3 cellular contexts compared by ENCODE assay signal in the genomic region with DNA sequence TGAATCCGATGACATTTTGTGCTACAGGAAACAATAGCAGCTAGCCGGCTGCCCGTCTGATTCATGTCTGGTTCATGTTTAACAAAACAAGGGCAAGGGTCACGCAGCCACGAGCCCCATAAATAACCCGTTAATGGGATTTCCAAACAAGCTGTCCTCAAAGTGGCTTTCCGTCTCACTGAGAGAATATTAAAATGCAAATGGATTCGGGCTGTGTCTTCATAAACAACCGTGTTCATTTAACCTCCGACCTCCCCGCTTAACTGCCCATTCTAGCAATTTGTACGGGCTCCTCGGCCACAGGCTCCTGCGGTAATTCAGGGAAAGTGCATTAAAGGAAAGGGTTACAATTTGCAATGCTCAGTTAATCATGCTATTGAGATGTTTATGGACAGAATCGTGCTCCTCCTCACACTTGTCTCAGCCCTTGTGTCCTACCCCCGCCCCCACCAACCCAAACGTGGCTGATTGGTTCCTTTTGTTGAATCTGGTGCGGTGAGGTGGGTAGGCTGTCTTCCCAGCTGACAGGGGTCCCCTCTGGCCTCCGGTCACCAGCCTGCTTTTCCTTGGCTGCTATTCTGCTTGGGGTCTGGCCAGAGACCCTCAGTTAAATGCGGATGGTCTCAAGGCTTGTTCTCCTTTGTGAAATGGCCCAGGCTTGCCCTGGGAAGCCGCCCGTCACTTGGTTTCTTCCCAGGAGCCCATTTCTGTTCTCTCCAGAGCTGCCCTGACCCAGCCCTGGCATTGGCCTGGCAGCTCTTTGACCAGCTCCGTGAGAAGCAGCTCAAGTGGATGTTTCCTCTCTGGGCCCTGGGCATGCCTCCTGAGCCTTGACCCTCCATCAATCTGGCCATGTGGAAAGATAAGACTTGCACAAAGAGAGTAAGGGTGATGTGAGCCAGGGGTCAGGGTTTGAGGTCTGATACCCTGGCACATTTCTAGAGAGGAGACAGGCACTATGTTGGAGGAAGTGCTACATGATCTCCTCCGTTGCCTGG.
TF ChIP-seq lines count a peak whose summit lies in the region.

No MANE protein-coding gene starts in this region.

TF ChIP-seq in A549, 52 proteins besides CTCF, POLR2A, EP300 and RAD21:
- no peak for TF ChIP-seq HOXB5 (CRISPR knock-in tag; IDR thresholded peaks at IDR 0.05)
- TF ChIP-seq HDAC2 (IDR thresholded peaks at IDR 0.05), result no peak
- TF ChIP-seq EHF (CRISPR knock-in tag; IDR thresholded peaks at IDR 0.05), result no peak
- TF ChIP-seq KDM1A (IDR thresholded peaks at IDR 0.05; ENCODE audit: low read depth), result no peak
- TF ChIP-seq ZFP36 (IDR thresholded peaks at IDR 0.05; ENCODE audit: borderline replicate concordance, partially characterized antibody), result no peak

TF ChIP-seq in GM12878, 131 proteins besides CTCF, POLR2A, EP300 and RAD21:
- TF ChIP-seq ZNF384 (IDR thresholded peaks at IDR 0.05; ENCODE audit: borderline replicate concordance, low read depth, low read length) (no peak), MTA2 (IDR thresholded peaks at IDR 0.05; ENCODE audit: low read depth) (peak; percentile 17; the same call in 1 of the 2 replicates), NR2F1 (conservative IDR thresholded peaks at IDR 0.05) (peak; percentile 95), SMAD1 (IDR thresholded peaks at IDR 0.05; ENCODE audit: low read depth, partially characterized antibody) (no peak), NR2C1 (IDR thresholded peaks at IDR 0.05) (peak; percentile 82)
- TF ChIP-seq, protein P1, sequence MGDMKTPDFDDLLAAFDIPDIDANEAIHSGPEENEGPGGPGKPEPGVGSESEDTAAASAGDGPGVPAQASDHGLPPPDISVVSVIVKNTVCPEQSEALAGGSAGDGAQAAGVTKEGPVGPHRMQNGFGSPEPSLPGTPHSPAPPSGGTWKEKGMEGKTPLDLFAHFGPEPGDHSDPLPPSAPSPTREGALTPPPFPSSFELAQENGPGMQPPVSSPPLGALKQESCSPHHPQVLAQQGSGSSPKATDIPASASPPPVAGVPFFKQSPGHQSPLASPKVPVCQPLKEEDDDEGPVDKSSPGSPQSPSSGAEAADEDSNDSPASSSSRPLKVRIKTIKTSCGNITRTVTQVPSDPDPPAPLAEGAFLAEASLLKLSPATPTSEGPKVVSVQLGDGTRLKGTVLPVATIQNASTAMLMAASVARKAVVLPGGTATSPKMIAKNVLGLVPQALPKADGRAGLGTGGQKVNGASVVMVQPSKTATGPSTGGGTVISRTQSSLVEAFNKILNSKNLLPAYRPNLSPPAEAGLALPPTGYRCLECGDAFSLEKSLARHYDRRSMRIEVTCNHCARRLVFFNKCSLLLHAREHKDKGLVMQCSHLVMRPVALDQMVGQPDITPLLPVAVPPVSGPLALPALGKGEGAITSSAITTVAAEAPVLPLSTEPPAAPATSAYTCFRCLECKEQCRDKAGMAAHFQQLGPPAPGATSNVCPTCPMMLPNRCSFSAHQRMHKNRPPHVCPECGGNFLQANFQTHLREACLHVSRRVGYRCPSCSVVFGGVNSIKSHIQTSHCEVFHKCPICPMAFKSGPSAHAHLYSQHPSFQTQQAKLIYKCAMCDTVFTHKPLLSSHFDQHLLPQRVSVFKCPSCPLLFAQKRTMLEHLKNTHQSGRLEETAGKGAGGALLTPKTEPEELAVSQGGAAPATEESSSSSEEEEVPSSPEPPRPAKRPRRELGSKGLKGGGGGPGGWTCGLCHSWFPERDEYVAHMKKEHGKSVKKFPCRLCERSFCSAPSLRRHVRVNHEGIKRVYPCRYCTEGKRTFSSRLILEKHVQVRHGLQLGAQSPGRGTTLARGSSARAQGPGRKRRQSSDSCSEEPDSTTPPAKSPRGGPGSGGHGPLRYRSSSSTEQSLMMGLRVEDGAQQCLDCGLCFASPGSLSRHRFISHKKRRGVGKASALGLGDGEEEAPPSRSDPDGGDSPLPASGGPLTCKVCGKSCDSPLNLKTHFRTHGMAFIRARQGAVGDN (IDR thresholded peaks at IDR 0.05), result peak; percentile 85

TF ChIP-seq in HepG2, 621 proteins besides CTCF, POLR2A, EP300 and RAD21 (continues in another document):
- TF ChIP-seq ZNF878 (CRISPR knock-in tag; IDR thresholded peaks at IDR 0.05), result no peak
- no peak for TF ChIP-seq WIZ (CRISPR knock-in tag; IDR thresholded peaks at IDR 0.05)
- TF ChIP-seq, protein P2, sequence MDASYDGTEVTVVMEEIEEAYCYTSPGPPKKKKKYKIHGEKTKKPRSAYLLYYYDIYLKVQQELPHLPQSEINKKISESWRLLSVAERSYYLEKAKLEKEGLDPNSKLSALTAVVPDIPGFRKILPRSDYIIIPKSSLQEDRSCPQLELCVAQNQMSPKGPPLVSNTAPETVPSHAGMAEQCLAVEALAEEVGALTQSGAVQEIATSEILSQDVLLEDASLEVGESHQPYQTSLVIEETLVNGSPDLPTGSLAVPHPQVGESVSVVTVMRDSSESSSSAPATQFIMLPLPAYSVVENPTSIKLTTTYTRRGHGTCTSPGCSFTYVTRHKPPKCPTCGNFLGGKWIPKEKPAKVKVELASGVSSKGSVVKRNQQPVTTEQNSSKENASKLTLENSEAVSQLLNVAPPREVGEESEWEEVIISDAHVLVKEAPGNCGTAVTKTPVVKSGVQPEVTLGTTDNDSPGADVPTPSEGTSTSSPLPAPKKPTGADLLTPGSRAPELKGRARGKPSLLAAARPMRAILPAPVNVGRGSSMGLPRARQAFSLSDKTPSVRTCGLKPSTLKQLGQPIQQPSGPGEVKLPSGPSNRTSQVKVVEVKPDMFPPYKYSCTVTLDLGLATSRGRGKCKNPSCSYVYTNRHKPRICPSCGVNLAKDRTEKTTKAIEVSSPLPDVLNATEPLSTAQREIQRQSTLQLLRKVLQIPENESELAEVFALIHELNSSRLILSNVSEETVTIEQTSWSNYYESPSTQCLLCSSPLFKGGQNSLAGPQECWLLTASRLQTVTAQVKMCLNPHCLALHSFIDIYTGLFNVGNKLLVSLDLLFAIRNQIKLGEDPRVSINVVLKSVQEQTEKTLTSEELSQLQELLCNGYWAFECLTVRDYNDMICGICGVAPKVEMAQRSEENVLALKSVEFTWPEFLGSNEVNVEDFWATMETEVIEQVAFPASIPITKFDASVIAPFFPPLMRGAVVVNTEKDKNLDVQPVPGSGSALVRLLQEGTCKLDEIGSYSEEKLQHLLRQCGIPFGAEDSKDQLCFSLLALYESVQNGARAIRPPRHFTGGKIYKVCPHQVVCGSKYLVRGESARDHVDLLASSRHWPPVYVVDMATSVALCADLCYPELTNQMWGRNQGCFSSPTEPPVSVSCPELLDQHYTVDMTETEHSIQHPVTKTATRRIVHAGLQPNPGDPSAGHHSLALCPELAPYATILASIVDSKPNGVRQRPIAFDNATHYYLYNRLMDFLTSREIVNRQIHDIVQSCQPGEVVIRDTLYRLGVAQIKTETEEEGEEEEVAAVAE (CRISPR knock-in tag; IDR thresholded peaks at IDR 0.05; ENCODE audit: borderline replicate concordance), result no peak
- TF ChIP-seq ARID2 (CRISPR knock-in tag; IDR thresholded peaks at IDR 0.05; ENCODE audit: borderline replicate concordance), result no peak
- no peak for TF ChIP-seq ZNF549 (CRISPR knock-in tag; IDR thresholded peaks at IDR 0.05)
- TF ChIP-seq TEAD2 (CRISPR knock-in tag; IDR thresholded peaks at IDR 0.05), result no peak
- no peak for TF ChIP-seq ZNF260 (CRISPR knock-in tag; IDR thresholded peaks at IDR 0.05; ENCODE audit: borderline replicate concordance, low read depth)
- no peak for TF ChIP-seq MIER2 (CRISPR knock-in tag; IDR thresholded peaks at IDR 0.05)
- no peak for TF ChIP-seq FOXK2 (IDR thresholded peaks at IDR 0.05)
- no peak for TF ChIP-seq IKZF4 (CRISPR knock-in tag; IDR thresholded peaks at IDR 0.05; ENCODE audit: borderline replicate concordance, low read depth, not compliant biosample characterization)
- peak; percentile 92 for TF ChIP-seq ZSCAN30 (CRISPR knock-in tag; IDR thresholded peaks at IDR 0.05)
- TF ChIP-seq ETV5 (CRISPR knock-in tag; IDR thresholded peaks at IDR 0.05; ENCODE audit: borderline replicate concordance), result peak; percentile 27; the same call in 1 of the 2 replicates
- TF ChIP-seq, protein P3, sequence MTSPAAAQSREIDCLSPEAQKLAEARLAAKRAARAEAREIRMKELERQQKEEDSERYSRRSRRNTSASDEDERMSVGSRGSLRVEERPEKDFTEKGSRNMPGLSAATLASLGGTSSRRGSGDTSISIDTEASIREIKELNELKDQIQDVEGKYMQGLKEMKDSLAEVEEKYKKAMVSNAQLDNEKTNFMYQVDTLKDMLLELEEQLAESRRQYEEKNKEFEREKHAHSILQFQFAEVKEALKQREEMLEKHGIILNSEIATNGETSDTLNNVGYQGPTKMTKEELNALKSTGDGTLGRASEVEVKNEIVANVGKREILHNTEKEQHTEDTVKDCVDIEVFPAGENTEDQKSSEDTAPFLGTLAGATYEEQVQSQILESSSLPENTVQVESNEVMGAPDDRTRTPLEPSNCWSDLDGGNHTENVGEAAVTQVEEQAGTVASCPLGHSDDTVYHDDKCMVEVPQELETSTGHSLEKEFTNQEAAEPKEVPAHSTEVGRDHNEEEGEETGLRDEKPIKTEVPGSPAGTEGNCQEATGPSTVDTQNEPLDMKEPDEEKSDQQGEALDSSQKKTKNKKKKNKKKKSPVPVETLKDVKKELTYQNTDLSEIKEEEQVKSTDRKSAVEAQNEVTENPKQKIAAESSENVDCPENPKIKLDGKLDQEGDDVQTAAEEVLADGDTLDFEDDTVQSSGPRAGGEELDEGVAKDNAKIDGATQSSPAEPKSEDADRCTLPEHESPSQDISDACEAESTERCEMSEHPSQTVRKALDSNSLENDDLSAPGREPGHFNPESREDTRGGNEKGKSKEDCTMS (CRISPR knock-in tag; conservative IDR thresholded peaks at IDR 0.05), result no peak
- TF ChIP-seq, protein P4, sequence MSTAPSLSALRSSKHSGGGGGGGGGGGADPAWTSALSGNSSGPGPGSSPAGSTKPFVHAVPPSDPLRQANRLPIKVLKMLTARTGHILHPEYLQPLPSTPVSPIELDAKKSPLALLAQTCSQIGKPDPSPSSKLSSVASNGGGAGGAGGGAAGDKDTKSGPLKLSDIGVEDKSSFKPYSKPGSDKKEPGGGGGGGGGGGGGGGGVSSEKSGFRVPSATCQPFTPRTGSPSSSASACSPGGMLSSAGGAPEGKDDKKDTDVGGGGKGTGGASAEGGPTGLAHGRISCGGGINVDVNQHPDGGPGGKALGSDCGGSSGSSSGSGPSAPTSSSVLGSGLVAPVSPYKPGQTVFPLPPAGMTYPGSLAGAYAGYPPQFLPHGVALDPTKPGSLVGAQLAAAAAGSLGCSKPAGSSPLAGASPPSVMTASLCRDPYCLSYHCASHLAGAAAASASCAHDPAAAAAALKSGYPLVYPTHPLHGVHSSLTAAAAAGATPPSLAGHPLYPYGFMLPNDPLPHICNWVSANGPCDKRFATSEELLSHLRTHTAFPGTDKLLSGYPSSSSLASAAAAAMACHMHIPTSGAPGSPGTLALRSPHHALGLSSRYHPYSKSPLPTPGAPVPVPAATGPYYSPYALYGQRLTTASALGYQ (CRISPR knock-in tag; IDR thresholded peaks at IDR 0.05), result no peak
- no peak for TF ChIP-seq ZNF225 (CRISPR knock-in tag; IDR thresholded peaks at IDR 0.05)
- TF ChIP-seq, protein P5, sequence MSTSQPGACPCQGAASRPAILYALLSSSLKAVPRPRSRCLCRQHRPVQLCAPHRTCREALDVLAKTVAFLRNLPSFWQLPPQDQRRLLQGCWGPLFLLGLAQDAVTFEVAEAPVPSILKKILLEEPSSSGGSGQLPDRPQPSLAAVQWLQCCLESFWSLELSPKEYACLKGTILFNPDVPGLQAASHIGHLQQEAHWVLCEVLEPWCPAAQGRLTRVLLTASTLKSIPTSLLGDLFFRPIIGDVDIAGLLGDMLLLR (CRISPR knock-in tag; IDR thresholded peaks at IDR 0.05), result no peak
- TF ChIP-seq ZNF430 (CRISPR knock-in tag; IDR thresholded peaks at IDR 0.05), result no peak
- TF ChIP-seq, protein P6, sequence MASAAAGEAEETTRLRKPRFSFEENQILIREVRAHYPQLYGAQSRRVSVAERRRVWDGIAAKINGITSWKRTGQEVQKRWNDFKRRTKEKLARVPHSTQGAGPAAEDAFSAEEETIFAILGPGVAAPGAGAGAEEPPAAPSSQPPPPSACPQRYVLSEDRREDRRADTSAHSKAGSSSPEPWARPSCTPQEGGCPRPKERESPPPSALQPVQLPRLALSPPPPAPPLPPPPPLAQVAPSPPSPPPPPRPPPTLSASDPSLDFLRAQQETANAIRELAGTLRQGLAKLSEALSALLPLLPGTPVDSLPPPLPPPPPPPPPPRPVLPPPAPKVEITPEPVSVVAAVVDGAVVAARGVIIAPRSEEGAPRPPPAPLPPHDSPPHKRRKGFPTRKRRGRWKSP (CRISPR knock-in tag; IDR thresholded peaks at IDR 0.05), result no peak
- TF ChIP-seq, protein P7, sequence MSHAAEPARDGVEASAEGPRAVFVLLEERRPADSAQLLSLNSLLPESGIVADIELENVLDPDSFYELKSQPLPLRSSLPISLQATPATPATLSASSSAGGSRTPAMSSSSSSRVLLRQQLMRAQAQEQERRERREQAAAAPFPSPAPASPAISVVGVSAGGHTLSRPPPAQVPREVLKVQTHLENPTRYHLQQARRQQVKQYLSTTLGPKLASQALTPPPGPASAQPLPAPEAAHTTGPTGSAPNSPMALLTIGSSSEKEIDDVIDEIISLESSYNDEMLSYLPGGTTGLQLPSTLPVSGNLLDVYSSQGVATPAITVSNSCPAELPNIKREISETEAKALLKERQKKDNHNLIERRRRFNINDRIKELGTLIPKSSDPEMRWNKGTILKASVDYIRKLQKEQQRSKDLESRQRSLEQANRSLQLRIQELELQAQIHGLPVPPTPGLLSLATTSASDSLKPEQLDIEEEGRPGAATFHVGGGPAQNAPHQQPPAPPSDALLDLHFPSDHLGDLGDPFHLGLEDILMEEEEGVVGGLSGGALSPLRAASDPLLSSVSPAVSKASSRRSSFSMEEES (CRISPR knock-in tag; IDR thresholded peaks at IDR 0.05), result 0 out of 2 replicates have a peak, but pooled peaks have one; percentile 51
- no peak for TF ChIP-seq HOXA9 (CRISPR knock-in tag; IDR thresholded peaks at IDR 0.05; ENCODE audit: borderline replicate concordance)
- TF ChIP-seq, protein P8, sequence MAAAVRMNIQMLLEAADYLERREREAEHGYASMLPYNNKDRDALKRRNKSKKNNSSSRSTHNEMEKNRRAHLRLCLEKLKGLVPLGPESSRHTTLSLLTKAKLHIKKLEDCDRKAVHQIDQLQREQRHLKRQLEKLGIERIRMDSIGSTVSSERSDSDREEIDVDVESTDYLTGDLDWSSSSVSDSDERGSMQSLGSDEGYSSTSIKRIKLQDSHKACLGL (CRISPR knock-in tag; IDR thresholded peaks at IDR 0.05), result no peak
